ENCODE assay signal across 22 cellular contexts in the genomic region with DNA sequence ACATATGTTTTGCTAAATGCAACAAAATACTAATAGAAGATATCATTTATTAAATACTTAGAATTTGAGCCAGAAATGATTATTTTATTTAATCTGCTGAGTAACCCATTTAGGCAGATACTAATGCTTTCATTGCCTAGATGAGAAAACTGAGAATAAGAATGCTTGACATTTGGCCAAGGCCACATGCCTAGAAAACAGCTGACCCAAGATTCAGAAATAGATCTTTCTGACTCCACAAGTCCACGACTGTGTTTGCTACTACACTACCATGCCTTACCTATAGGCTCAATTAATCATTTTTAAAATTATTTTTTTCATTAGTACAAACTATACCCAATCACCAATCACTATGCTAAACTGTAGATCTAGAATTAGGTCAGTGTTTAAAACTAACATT.
DNase-seq lines count a peak whose midpoint lies in the region; ATAC-seq, FAIRE-seq and TF ChIP-seq lines count a peak whose summit lies in the region.
"Had no signal": no experiment of that assay in that cellular context is flagged by ENCODE, and none has a peak within 500 bp of the region (broad histone marks: within the 10 kb centered on the region; RNA-seq: fewer than 3 reads in every experiment).

No MANE protein-coding gene starts in this region.

- TF ChIP-seq CTCF in right atrium auricular region (IDR thresholded peaks at IDR 0.05) = no peak
- peak; percentile 42 for TF ChIP-seq CTCF in type B pancreatic cell (conservative IDR thresholded peaks at IDR 0.05)

- no peaks in the 10 kb centered on the region for H3K9me3 Mint-ChIP-seq in type B pancreatic cell
- H3K9me3 Mint-ChIP-seq in activated CD8-positive, alpha-beta memory T cell treated with anti-CD3 and anti-CD28 coated beads, Interleukin-2, amount 10 ng/mL, durations not matched to agents 7 days and 5 days (ENCODE audit: low read depth) = no peaks in the 10 kb centered on the region
- H3K9me3 Mint-ChIP-seq: endodermal cell; mesothelial cell of epicardium; stimulated activated effector memory CD8-positive, alpha-beta T cell treated with anti-CD3 and anti-CD28 coated beads, Interleukin-12 subunit alpha, Interleukin-12 subunit beta, amount 100 ng/mL, for 72 hours; T-helper 1 cell treated with Interleukin-12 subunit alpha and Interleukin-12 subunit beta and Interleukin-4 antibody, amounts not matched to agents 30 μg/mL and 1 μg/mL, for 36 hours had no signal

- no peak overlapping the region for H3K27ac ChIP-seq in right atrium auricular region
- H3K27ac ChIP-seq: 22Rv1, BLaER1, gastroesophageal sphincter had no signal

- H3K4me1 Mint-ChIP-seq in type B pancreatic cell (ENCODE audit: unreplicated experiment) = no peaks in the 10 kb centered on the region
- H3K4me1 Mint-ChIP-seq in activated CD8-positive, alpha-beta memory T cell treated with anti-CD3 and anti-CD28 coated beads, Interleukin-2, amount 10 ng/mL, durations not matched to agents 7 days and 5 days = no peaks in the 10 kb centered on the region
- H3K4me1 Mint-ChIP-seq: mesothelial cell of epicardium had no signal

- CTCF ChIA-PET in activated CD8-positive, alpha-beta memory T cell treated with anti-CD3 and anti-CD28 coated beads, Interleukin-2, amount 10 ng/mL, durations not matched to agents 7 days and 5 days (lab: Charles Lee) = no interaction called here

- H3K27me3 ChIP-seq in right atrium auricular region = no peaks in the 10 kb centered on the region
- H3K27me3 ChIP-seq: BLaER1, gastroesophageal sphincter had no signal

- H3K27me3 Mint-ChIP-seq in type B pancreatic cell = no peaks in the 10 kb centered on the region
- no peaks in the 10 kb centered on the region for H3K27me3 Mint-ChIP-seq in activated CD8-positive, alpha-beta memory T cell treated with anti-CD3 and anti-CD28 coated beads, Interleukin-2, amount 10 ng/mL, durations not matched to agents 7 days and 5 days

- DNase-seq in Right ventricle myocardium superior = no peak
- no peak for DNase-seq in right atrium auricular region (ENCODE audit: low spot score)
- DNase-seq in cerebellar cortex (ENCODE audit: low spot score) = peak; percentile 25
- no peak for DNase-seq in type B pancreatic cell (ENCODE audit: extremely low spot score, unreplicated experiment)
- DNase-seq in NCI-H510A (lab: John Stamatoyannopoulos, UW) = no peak
- DNase-seq in activated CD8-positive, alpha-beta memory T cell treated with anti-CD3 and anti-CD28 coated beads, Interleukin-2, amount 10 ng/mL, durations not matched to agents 7 days and 5 days = no peak
- DNase-seq in NCI-H2029 (lab: John Stamatoyannopoulos, UW) = no peak
- DNase-seq: activated gamma-delta T cell treated with Interleukin-2 at 50 U/mL for 16 hours; activated T-cell treated with anti-CD3 and anti-CD28 coated beads for 4 hours; endodermal cell; NCI-H1105 treated with DMSO at 0.1 percent for 48 hours; NCI-H69; SHP77; stimulated activated CD4-positive, alpha-beta T cell treated with anti-CD3 and anti-CD28 coated beads, Interleukin-15, amount 100 ng/mL, for 24 hours had no signal

- peaks cover 0 to 30% of the 10 kb centered on the region in 2 donors for H3K4me1 ChIP-seq in right atrium auricular region
- H3K4me1 ChIP-seq: BLaER1 had no signal

- no peaks in the 10 kb centered on the region for H3K36me3 Mint-ChIP-seq in type B pancreatic cell
- peaks cover 8% of the 10 kb centered on the region for H3K36me3 Mint-ChIP-seq in activated CD8-positive, alpha-beta memory T cell treated with anti-CD3 and anti-CD28 coated beads, Interleukin-2, amount 10 ng/mL, durations not matched to agents 7 days and 5 days

- H3K4me3 ChIP-seq in right atrium auricular region = no peak overlapping the region
- H3K4me3 ChIP-seq: BLaER1, gastroesophageal sphincter, GM12878 had no signal

- peak; percentile 43 for FAIRE-seq in islet of Langerhans (lab: Jason Lieb, UNC)
- FAIRE-seq: GM12878 had no signal

- H3K27ac Mint-ChIP-seq in type B pancreatic cell = no peak overlapping the region
- H3K27ac Mint-ChIP-seq in activated CD8-positive, alpha-beta memory T cell treated with anti-CD3 and anti-CD28 coated beads, Interleukin-2, amount 10 ng/mL, durations not matched to agents 7 days and 5 days = no peak overlapping the region
- H3K27ac Mint-ChIP-seq: endodermal cell; mesothelial cell of epicardium; stimulated activated effector memory CD8-positive, alpha-beta T cell treated with anti-CD3 and anti-CD28 coated beads, Interleukin-12 subunit alpha, Interleukin-12 subunit beta, amount 100 ng/mL, for 72 hours; T-helper 1 cell treated with Interleukin-12 subunit alpha and Interleukin-12 subunit beta and Interleukin-4 antibody, amounts not matched to agents 30 μg/mL and 1 μg/mL, for 36 hours had no signal

- no peaks in the 10 kb centered on the region for H3K36me3 ChIP-seq in right atrium auricular region
- H3K36me3 ChIP-seq: BLaER1, gastroesophageal sphincter had no signal

- intact Hi-C loops in Right ventricle myocardium superior (cut with DNase I) = no loop called here

- no peaks in the 10 kb centered on the region for H3K9me3 ChIP-seq in right atrium auricular region
- H3K9me3 ChIP-seq: BLaER1, gastroesophageal sphincter had no signal

- H3K4me3 Mint-ChIP-seq in type B pancreatic cell = no peak overlapping the region
- H3K4me3 Mint-ChIP-seq in activated CD8-positive, alpha-beta memory T cell treated with anti-CD3 and anti-CD28 coated beads, Interleukin-2, amount 10 ng/mL, durations not matched to agents 7 days and 5 days = no peak overlapping the region
- H3K4me3 Mint-ChIP-seq: endodermal cell; mesothelial cell of epicardium; stimulated activated effector memory CD8-positive, alpha-beta T cell treated with anti-CD3 and anti-CD28 coated beads, Interleukin-12 subunit alpha, Interleukin-12 subunit beta, amount 100 ng/mL, for 72 hours; T-helper 1 cell treated with Interleukin-12 subunit alpha and Interleukin-12 subunit beta and Interleukin-4 antibody, amounts not matched to agents 30 μg/mL and 1 μg/mL, for 36 hours had no signal

- peak; percentile 70 for ATAC-seq in Right ventricle myocardium superior (ENCODE audit: poor library complexity)
- ATAC-seq in activated CD8-positive, alpha-beta memory T cell treated with anti-CD3 and anti-CD28 coated beads, Interleukin-2, amount 10 ng/mL, durations not matched to agents 7 days and 5 days = no peak
- ATAC-seq: gastroesophageal sphincter; GM12878; stimulated activated effector memory CD8-positive, alpha-beta T cell treated with anti-CD3 and anti-CD28 coated beads, Interleukin-12 subunit alpha, Interleukin-12 subunit beta, amount 100 ng/mL, for 72 hours had no signal
